ENCODE assay signal across 8 cellular contexts in the genomic region with DNA sequence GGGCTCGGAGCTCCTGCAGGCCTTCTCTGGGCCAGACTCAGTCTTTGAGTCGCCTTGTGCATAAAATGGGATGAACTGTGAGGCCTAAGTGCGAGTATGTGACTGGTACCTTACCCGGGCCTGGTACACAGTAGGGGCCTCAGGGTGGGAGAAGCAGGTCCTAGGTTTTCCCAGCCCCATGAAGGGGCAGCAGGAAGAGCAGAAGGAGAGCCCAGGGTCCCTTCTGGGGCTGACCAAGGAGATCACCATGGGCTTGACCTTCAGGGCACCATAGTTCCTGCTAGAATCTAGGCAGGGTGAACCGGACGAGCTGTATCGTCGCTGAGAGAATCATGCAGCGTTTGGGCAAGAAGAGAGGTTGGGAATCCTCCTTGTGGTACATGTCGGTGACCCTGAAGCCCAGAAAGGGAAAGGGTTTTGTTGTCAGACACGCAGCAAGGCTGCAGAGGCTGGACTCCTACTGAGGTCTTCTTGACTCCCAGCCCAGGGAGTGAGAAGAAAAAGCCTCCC. TPM values are rescaled to one million over a fixed set of nuclear protein-coding genes. Genes with fewer than 3 reads are reported as not detected.
DNase-seq lines count a peak whose midpoint lies in the region; ATAC-seq and TF ChIP-seq lines count a peak whose summit lies in the region.

No MANE protein-coding gene starts in this region.

- no peak for DNase-seq in activated T-cell treated with anti-CD3 and anti-CD28 coated beads, Interleukin-2, amount 50 U/mL, for 4 hours
- DNase-seq in activated T-cell treated with anti-CD3 and anti-CD28 coated beads, Interleukin-2, amount 50 U/mL, for 48 hours = no peak
- DNase-seq in left lobe of liver (ENCODE audit: low spot score) (no peak), type B pancreatic cell (ENCODE audit: extremely low spot score, unreplicated experiment) (no peak), KG1 (lab: John Stamatoyannopoulos, UW) (no peak)
- no peak for DNase-seq in activated effector memory CD4-positive, alpha-beta T cell treated with anti-CD3 and anti-CD28 coated beads, Interleukin-2, amount 50 U/mL, for 16 hours

- H3K4me3 Mint-ChIP-seq in activated T-cell treated with anti-CD3 and anti-CD28 coated beads, Interleukin-2, amount 50 U/mL, for 4 hours = peak overlapping the region; percentile 73
- H3K4me3 Mint-ChIP-seq in activated naive CD8-positive, alpha-beta T cell = peak overlapping the region; percentile 71
- peak overlapping the region; percentile 79 for H3K4me3 Mint-ChIP-seq in type B pancreatic cell

- H3K27ac Mint-ChIP-seq in activated naive CD8-positive, alpha-beta T cell = peak overlapping the region; percentile 77
- peak overlapping the region; percentile 61 for H3K27ac Mint-ChIP-seq in type B pancreatic cell

- H3K27me3 Mint-ChIP-seq in activated T-cell treated with anti-CD3 and anti-CD28 coated beads, Interleukin-2, amount 50 U/mL, for 4 hours (ENCODE audit: low read depth) = no peaks in the 10 kb centered on the region
- H3K27me3 Mint-ChIP-seq in activated naive CD8-positive, alpha-beta T cell = no peaks in the 10 kb centered on the region
- H3K27me3 Mint-ChIP-seq in type B pancreatic cell = no peaks in the 10 kb centered on the region

- H3K9me3 Mint-ChIP-seq in activated T-cell treated with anti-CD3 and anti-CD28 coated beads, Interleukin-2, amount 50 U/mL, for 4 hours = no peaks in the 10 kb centered on the region
- H3K9me3 Mint-ChIP-seq in activated naive CD8-positive, alpha-beta T cell (ENCODE audit: low read depth) = no peaks in the 10 kb centered on the region
- no peaks in the 10 kb centered on the region for H3K9me3 Mint-ChIP-seq in type B pancreatic cell

- peaks cover 27% of the 10 kb centered on the region for H3K36me3 Mint-ChIP-seq in activated T-cell treated with anti-CD3 and anti-CD28 coated beads, Interleukin-2, amount 50 U/mL, for 4 hours (ENCODE audit: insufficient read depth)
- peaks cover 13% of the 10 kb centered on the region for H3K36me3 Mint-ChIP-seq in activated naive CD8-positive, alpha-beta T cell
- H3K36me3 Mint-ChIP-seq in type B pancreatic cell = peaks cover 22% of the 10 kb centered on the region

- ATAC-seq in activated T-cell treated with anti-CD3 and anti-CD28 coated beads, Interleukin-2, amount 50 U/mL, for 4 hours = no peak
- peak; percentile 0 for ATAC-seq in left lobe of liver
- no peak for ATAC-seq in GM18520 (IDR thresholded peaks at IDR 0.05; ENCODE audit: unreplicated experiment)

- H3K4me1 Mint-ChIP-seq in activated T-cell treated with anti-CD3 and anti-CD28 coated beads, Interleukin-2, amount 50 U/mL, for 4 hours (ENCODE audit: low read depth) = peaks cover 51% of the 10 kb centered on the region
- peaks cover 70% of the 10 kb centered on the region for H3K4me1 Mint-ChIP-seq in activated naive CD8-positive, alpha-beta T cell (ENCODE audit: low read depth)
- H3K4me1 Mint-ChIP-seq in type B pancreatic cell (ENCODE audit: unreplicated experiment) = peaks cover 22% of the 10 kb centered on the region

- TF ChIP-seq CTCF in type B pancreatic cell (conservative IDR thresholded peaks at IDR 0.05) = no peak

RNA-seq across cellular contexts. Expression of a gene that starts 0.4 kb away (rescaled TPM):
- total RNA-seq in activated T-cell treated with anti-CD3 and anti-CD28 coated beads, Interleukin-2, amount 50 U/mL, for 4 hours = 10 to 100 TPM; 46.7 to 53.2 (median 49.7) TPM
- 74.1 TPM for total RNA-seq in left lobe of liver
- total RNA-seq in type B pancreatic cell (ENCODE audit: low replicate concordance) = 52.7 and 76.2 TPM in 2 replicates

RNA-seq across cellular contexts. Expression of a gene that starts 28.6 kb away (rescaled TPM):
- total RNA-seq in activated T-cell treated with anti-CD3 and anti-CD28 coated beads, Interleukin-2, amount 50 U/mL, for 4 hours = 100 to 1,000 TPM; 646 to 699 (median 679) TPM
- total RNA-seq in left lobe of liver = 56.1 TPM
- 174 and 245 TPM in 2 replicates for total RNA-seq in type B pancreatic cell (ENCODE audit: low replicate concordance)

RNA-seq across cellular contexts. Expression of a gene that starts 45.8 kb away (rescaled TPM):
- not detected for total RNA-seq in activated T-cell treated with anti-CD3 and anti-CD28 coated beads, Interleukin-2, amount 50 U/mL, for 4 hours
- total RNA-seq in left lobe of liver (not detected), type B pancreatic cell (ENCODE audit: low replicate concordance) (not detected in 2 replicates)
